In the genomic region with DNA sequence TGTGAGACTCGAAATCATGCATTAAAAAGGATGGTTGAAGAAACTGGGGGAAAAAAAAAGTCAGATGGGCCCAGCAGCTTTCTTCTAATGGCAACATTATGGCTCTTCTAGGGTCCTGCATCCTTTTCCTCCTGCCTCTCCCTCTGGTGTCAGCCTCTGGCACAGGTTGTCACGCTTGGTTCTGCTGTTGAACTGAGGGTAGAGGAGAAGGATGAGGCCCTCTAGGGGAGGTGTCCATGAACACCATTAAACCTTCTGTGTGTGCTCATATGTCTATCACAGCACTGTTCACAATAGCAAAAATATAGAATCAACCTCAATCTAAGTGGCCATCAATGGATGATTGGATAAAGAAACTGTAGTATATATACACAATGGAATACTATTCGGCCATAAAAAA, we compare ENCODE assay signal across 1 cellular context.
TF ChIP-seq lines count a peak whose summit lies in the region.

No MANE protein-coding gene starts in this region.

TF ChIP-seq in GM23338, 12 proteins besides CTCF, POLR2A, EP300 and RAD21:
- TF ChIP-seq, protein P1, sequence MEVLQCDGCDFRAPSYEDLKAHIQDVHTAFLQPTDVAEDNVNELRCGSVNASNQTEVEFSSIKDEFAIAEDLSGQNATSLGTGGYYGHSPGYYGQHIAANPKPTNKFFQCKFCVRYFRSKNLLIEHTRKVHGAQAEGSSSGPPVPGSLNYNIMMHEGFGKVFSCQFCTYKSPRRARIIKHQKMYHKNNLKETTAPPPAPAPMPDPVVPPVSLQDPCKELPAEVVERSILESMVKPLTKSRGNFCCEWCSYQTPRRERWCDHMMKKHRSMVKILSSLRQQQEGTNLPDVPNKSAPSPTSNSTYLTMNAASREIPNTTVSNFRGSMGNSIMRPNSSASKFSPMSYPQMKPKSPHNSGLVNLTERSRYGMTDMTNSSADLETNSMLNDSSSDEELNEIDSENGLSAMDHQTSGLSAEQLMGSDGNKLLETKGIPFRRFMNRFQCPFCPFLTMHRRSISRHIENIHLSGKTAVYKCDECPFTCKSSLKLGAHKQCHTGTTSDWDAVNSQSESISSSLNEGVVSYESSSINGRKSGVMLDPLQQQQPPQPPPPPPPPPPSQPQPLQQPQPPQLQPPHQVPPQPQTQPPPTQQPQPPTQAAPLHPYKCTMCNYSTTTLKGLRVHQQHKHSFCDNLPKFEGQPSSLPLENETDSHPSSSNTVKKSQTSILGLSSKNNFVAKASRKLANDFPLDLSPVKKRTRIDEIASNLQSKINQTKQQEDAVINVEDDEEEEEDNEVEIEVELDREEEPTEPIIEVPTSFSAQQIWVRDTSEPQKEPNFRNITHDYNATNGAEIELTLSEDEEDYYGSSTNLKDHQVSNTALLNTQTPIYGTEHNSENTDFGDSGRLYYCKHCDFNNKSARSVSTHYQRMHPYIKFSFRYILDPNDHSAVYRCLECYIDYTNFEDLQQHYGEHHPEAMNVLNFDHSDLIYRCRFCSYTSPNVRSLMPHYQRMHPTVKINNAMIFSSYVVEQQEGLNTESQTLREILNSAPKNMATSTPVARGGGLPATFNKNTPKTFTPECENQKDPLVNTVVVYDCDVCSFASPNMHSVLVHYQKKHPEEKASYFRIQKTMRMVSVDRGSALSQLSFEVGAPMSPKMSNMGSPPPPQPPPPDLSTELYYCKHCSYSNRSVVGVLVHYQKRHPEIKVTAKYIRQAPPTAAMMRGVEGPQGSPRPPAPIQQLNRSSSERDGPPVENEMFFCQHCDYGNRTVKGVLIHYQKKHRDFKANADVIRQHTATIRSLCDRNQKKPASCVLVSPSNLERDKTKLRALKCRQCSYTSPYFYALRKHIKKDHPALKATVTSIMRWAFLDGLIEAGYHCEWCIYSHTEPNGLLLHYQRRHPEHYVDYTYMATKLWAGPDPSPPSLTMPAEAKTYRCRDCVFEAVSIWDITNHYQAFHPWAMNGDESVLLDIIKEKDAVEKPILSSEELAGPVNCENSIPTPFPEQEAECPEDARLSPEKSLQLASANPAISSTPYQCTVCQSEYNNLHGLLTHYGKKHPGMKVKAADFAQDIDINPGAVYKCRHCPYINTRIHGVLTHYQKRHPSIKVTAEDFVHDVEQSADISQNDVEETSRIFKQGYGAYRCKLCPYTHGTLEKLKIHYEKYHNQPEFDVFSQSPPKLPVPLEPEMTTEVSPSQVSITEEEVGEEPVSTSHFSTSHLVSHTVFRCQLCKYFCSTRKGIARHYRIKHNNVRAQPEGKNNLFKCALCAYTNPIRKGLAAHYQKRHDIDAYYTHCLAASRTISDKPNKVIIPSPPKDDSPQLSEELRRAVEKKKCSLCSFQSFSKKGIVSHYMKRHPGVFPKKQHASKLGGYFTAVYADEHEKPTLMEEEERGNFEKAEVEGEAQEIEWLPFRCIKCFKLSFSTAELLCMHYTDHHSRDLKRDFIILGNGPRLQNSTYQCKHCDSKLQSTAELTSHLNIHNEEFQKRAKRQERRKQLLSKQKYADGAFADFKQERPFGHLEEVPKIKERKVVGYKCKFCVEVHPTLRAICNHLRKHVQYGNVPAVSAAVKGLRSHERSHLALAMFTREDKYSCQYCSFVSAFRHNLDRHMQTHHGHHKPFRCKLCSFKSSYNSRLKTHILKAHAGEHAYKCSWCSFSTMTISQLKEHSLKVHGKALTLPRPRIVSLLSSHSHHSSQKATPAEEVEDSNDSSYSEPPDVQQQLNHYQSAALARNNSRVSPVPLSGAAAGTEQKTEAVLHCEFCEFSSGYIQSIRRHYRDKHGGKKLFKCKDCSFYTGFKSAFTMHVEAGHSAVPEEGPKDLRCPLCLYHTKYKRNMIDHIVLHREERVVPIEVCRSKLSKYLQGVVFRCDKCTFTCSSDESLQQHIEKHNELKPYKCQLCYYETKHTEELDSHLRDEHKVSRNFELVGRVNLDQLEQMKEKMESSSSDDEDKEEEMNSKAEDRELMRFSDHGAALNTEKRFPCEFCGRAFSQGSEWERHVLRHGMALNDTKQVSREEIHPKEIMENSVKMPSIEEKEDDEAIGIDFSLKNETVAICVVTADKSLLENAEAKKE (CRISPR knock-in tag; IDR thresholded peaks at IDR 0.05): 0 out of 2 replicates have a peak, but pooled peaks have one; percentile 44
- TF ChIP-seq EZH2 (IDR thresholded peaks at IDR 0.05; ENCODE audit: low read depth, unreplicated experiment): no peak
